ENCODE assay signal across 12 cellular contexts in the genomic region with DNA sequence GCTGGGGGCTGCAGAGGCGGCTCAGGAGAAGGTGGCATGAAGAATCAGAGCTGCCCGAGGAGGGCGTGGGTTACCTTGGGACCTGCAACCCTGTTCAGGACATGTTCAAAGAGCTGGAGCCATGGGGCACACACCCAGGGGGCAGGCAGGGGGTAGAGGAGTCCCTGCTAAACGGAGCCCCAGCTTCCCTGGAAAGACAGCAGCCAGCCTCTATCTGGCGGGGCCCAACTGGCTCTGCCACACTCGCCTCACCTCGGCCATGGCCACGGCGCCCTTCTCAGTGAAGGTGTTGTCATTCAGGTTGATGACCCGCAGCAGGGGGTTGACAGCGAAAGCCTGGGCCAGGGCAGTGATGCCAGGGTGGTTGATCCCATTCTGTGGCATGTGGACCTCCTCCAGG.
"Had no signal": no experiment of that assay in that cellular context is flagged by ENCODE, and none has a peak within 500 bp of the region (broad histone marks: within the 10 kb centered on the region; RNA-seq: fewer than 3 reads in every experiment).

No MANE protein-coding gene starts in this region.

- H3K4me3 Mint-ChIP-seq: activated CD4-positive, alpha-beta memory T cell treated with anti-CD3 and anti-CD28 coated beads for 36 hours; activated naive CD8-positive, alpha-beta T cell; brain had no signal

- H3K4me1 Mint-ChIP-seq: brain had no signal

- DNase-seq: activated CD4-positive, alpha-beta memory T cell treated with anti-CD3 and anti-CD28 coated beads for 36 hours; activated effector memory CD4-positive, alpha-beta T cell treated with anti-CD3 and anti-CD28 coated beads, Interleukin-2, amount 50 U/mL, for 16 hours; activated T-cell treated with anti-CD3 and anti-CD28 coated beads, Interleukin-2, amount 50 U/mL, for 48 hours; amygdala; cerebellar nuclear complex; effector CD8-positive, alpha-beta T cell; foreskin fibroblast; pancreas; stimulated activated CD4-positive, alpha-beta T cell treated with anti-CD3 and anti-CD28 coated beads, Interleukin-1b, Interleukin-23, amount 100 ng/mL, for 48 hours; T-helper 9 cell had no signal

- H3K27ac ChIP-seq: pancreas had no signal

- H3K27me3 Mint-ChIP-seq: activated CD4-positive, alpha-beta memory T cell treated with anti-CD3 and anti-CD28 coated beads for 36 hours; activated naive CD8-positive, alpha-beta T cell; brain had no signal

- H3K27me3 ChIP-seq: pancreas had no signal

- ATAC-seq: pancreas had no signal

- H3K9me3 ChIP-seq: pancreas had no signal

- H3K27ac Mint-ChIP-seq: activated CD4-positive, alpha-beta memory T cell treated with anti-CD3 and anti-CD28 coated beads for 36 hours; activated naive CD8-positive, alpha-beta T cell had no signal

- H3K9me3 Mint-ChIP-seq: activated CD4-positive, alpha-beta memory T cell treated with anti-CD3 and anti-CD28 coated beads for 36 hours; brain had no signal

- H3K36me3 Mint-ChIP-seq: activated naive CD8-positive, alpha-beta T cell had no signal
